In the genomic region with DNA sequence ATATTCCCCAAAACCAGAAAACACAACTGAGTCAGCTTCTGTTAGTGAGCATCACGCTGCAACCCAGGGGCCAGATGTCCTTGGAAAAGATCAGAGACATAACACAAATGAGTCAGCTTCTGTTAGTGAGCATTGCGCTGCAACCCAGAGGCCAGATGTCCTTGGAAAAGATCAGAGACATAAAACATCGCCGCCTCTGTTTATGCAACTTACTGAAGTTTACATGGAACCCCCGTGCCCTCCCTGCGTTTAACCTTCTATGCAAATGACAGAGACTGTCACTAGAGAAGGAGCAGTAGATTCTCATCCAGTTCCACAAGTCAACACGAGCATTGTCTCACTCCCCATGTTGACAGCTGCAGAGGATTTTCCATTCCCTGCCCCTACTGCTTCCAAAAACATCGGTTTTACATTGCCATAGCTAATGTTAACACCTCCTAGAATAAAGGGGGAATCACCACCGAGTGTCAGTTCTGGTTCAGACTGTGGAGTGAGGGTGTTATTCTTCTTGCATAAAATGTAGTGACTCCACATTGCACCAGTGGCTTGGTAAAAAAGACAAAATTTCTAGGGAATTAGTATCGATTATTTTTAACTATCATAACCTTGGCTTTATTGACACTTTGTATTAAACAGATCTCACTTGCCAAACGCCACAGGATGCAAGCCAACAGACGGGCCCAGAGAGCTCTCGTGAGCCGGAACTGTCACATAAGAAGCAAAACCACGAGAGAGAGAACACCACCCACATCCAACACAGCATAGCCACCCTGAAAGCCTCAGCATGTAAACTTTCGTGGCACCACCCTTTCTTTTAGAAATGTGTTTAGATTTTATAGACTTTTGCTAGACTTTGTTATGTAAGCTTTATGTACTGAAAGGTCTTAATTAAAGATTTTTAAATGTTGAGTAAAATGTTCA, we compare ENCODE assay signal across 8 cellular contexts.
A peak's percentile ranks its signal among the peaks of the same experiment; 100 is the strongest.
DNase-seq lines count a peak whose midpoint lies in the region; ATAC-seq and TF ChIP-seq lines count a peak whose summit lies in the region.

No MANE protein-coding gene starts in this region.

- no peak overlapping the region for H3K27ac ChIP-seq in heart left ventricle
- H3K27ac ChIP-seq in uterus: peak overlapping the region; percentile 45 to 63

- ATAC-seq in left cardiac atrium (peak; percentile 25 to 38), heart left ventricle (no peak), HG03565 (IDR thresholded peaks at IDR 0.05; ENCODE audit: unreplicated experiment) (no peak)

- no peaks in the 10 kb centered on the region for H3K4me1 Mint-ChIP-seq in CD14-positive monocyte

- peaks cover 0 to 4% (median 0%) of the 10 kb centered on the region in 7 donors for H3K9me3 Mint-ChIP-seq in CD14-positive monocyte

- H3K9me3 ChIP-seq in heart left ventricle: no peaks in the 10 kb centered on the region
- H3K9me3 ChIP-seq in uterus: no peaks in the 10 kb centered on the region

- no peak overlapping the region for H3K4me3 Mint-ChIP-seq in CD14-positive monocyte

- H3K4me1 ChIP-seq in heart left ventricle (peaks cover 0 to 5% (median 0%) of the 10 kb centered on the region in 12 donors), uterus (peaks cover 0 to 8% of the 10 kb centered on the region in 2 donors)

- H3K36me3 Mint-ChIP-seq in CD14-positive monocyte: no peaks in the 10 kb centered on the region

- DNase-seq in left cardiac atrium (no peak), heart left ventricle (no peak), activated T-cell treated with anti-CD3 and anti-CD28 coated beads for 24 hours (ENCODE audit: low read depth) (peak; percentile 29), iris pigment epithelial cell (ENCODE audit: low read depth) (peak; percentile 5), uterus (peak in 1 of 2 donors; percentile 50), CD14-positive monocyte (ENCODE audit: low spot score) (no peak), NCI-H524 treated with DMSO at 0.1 percent for 48 hours (lab: John Stamatoyannopoulos, UW) (no peak)

- TF ChIP-seq CTCF in heart left ventricle (IDR thresholded peaks at IDR 0.05) (no peak), uterus (IDR thresholded peaks at IDR 0.05) (no peak), CD14-positive monocyte (IDR thresholded peaks at IDR 0.05) (no peak)

- no peaks in the 10 kb centered on the region for H3K36me3 ChIP-seq in heart left ventricle
- H3K36me3 ChIP-seq in uterus: no peaks in the 10 kb centered on the region

- intact Hi-C loops in left cardiac atrium (cut with DNase I): no loop called here
- intact Hi-C loops in heart left ventricle (cut with DNase I): no loop called here
- intact Hi-C loops in uterus (cut with DNase I; ENCODE audit: low total_unique reads): no loop called here
- intact Hi-C loops in CD14-positive monocyte (cut with micrococcal nuclease): no loop called here

- 51 to 63% (median 58%) methylated on average over 16 of the region's 16 CpGs for WGBS in heart left ventricle, 4 donors

- TF ChIP-seq POLR2A in heart left ventricle (IDR thresholded peaks at IDR 0.05): no peak
- no peak for TF ChIP-seq POLR2A in uterus (IDR thresholded peaks at IDR 0.05)

- peaks cover 0 to 14% (median 0%) of the 10 kb centered on the region in 9 donors for H3K27me3 ChIP-seq in heart left ventricle
- no peaks in the 10 kb centered on the region for H3K27me3 ChIP-seq in uterus

- H3K27ac Mint-ChIP-seq in CD14-positive monocyte: no peak overlapping the region

- H3K4me3 ChIP-seq in heart left ventricle (no peak overlapping the region), uterus (no peak overlapping the region)

- H3K27me3 Mint-ChIP-seq in CD14-positive monocyte (ENCODE audit: low read depth in 3 of 3): peaks cover 0 to 4% (median 1%) of the 10 kb centered on the region in 3 donors

Comparison
In these comparisons a context has a peak if more than half of its experiments do, and no peak if none do; other contexts are left out.
1. ATAC-seq: peak in left cardiac atrium (2 of 2); none in heart left ventricle (0 of 4) and HG03565 (single experiment).
2. DNase-seq: peak in activated T-cell treated with anti-CD3 and anti-CD28 coated beads for 24 hours (single experiment) and iris pigment epithelial cell (single experiment); none in left cardiac atrium (single experiment), heart left ventricle (0 of 5), CD14-positive monocyte (single experiment) and NCI-H524 treated with DMSO at 0.1 percent for 48 hours (single experiment).
3. H3K27ac ChIP-seq: peak in uterus (2 of 2); none in heart left ventricle (0 of 12).